8 cellular contexts compared by ENCODE assay signal in the genomic region with DNA sequence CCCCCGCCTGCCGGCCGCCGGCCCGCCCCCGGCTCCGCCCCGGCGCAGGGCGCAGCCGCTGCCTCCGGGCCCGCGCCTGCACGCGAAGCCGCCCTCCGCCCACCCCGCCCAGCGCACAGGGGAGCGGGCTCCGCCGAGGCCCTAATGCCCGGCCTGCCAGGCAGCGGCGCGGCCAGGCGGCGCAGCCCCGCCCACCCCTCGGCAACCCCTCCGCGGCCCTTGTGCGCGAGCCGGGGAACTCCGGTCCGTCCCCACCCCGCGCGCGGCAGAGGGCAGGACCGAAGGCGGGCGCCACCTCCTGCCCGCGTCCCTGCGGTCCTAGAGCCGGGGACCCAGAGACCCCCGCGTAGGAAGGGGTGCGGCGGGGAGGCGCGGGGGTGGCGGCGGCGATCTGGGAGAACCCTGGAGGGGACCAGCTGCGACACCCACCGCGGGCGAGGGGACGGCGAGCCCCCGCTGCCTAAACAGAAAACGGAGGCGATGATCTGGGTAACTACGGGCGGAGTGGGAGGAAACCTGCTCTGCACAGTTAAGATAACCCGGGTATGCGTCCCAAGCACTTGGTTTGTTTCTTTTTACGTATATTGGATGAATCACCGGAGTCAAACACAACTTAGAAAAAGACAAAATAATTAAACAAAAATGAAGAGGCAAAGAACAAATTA. TPM values are rescaled to one million over a fixed set of nuclear protein-coding genes. Genes with fewer than 3 reads are reported as not detected.
DNase-seq lines count a peak whose midpoint lies in the region; ATAC-seq lines count a peak whose summit lies in the region.

No MANE protein-coding gene starts in this region.

- H3K9me3 Mint-ChIP-seq in CD4-positive, CD25-positive, alpha-beta regulatory T cell: no peaks in the 10 kb centered on the region
- H3K9me3 Mint-ChIP-seq in activated CD8-positive, alpha-beta T cell treated with anti-CD3 and anti-CD28 coated beads, Interleukin-2, amount 10 ng/mL, durations not matched to agents 7 days and 5 days (ENCODE audit: insufficient read depth): no peaks in the 10 kb centered on the region

- peak overlapping the region; percentile 93 for H3K4me3 ChIP-seq in CD4-positive, CD25-positive, alpha-beta regulatory T cell (ENCODE audit: low read depth, low read length)

- CTCF ChIA-PET in activated CD8-positive, alpha-beta T cell treated with anti-CD3 and anti-CD28 coated beads, Interleukin-2, amount 10 ng/mL, durations not matched to agents 7 days and 5 days (lab: Charles Lee): interaction anchor here (0.7 to 1.5 kb wide), 7 partner anchors 8 to 187 kb away, joined by 3 to 7 read pairs (median 4); a partner anchor contains a TSS

- H3K27me3 Mint-ChIP-seq in CD4-positive, CD25-positive, alpha-beta regulatory T cell: peaks cover 5% of the 10 kb centered on the region
- H3K27me3 Mint-ChIP-seq in activated CD8-positive, alpha-beta T cell treated with anti-CD3 and anti-CD28 coated beads, Interleukin-2, amount 10 ng/mL, durations not matched to agents 7 days and 5 days (ENCODE audit: low read depth): no peaks in the 10 kb centered on the region

- ATAC-seq in CD4-positive, CD25-positive, alpha-beta regulatory T cell (ENCODE audit: low read depth in 2 of 2): peak; percentile 89
- peak; percentile 85 for ATAC-seq in GM19328 (IDR thresholded peaks at IDR 0.05; ENCODE audit: unreplicated experiment)
- ATAC-seq in HG03460 (IDR thresholded peaks at IDR 0.05; ENCODE audit: unreplicated experiment): peak; percentile 68
- peak; percentile 92 for ATAC-seq in activated CD8-positive, alpha-beta T cell treated with anti-CD3 and anti-CD28 coated beads, Interleukin-2, amount 10 ng/mL, durations not matched to agents 7 days and 5 days

- no peaks in the 10 kb centered on the region for H3K36me3 Mint-ChIP-seq in CD4-positive, CD25-positive, alpha-beta regulatory T cell
- H3K36me3 Mint-ChIP-seq in activated CD8-positive, alpha-beta T cell treated with anti-CD3 and anti-CD28 coated beads, Interleukin-2, amount 10 ng/mL, durations not matched to agents 7 days and 5 days (ENCODE audit: low read depth): peaks cover 5% of the 10 kb centered on the region

- peak; percentile 87 to 95 (median 91) for DNase-seq in CD4-positive, CD25-positive, alpha-beta regulatory T cell
- DNase-seq in NCI-H82 treated with DMSO at 0.1 percent for 48 hours (lab: John Stamatoyannopoulos, UW; ENCODE audit: unreplicated experiment) (peak; percentile 68), ecto neural progenitor cell (ENCODE audit: low spot score) (peak; percentile 95), lung microvascular endothelial cell (ENCODE audit: low read depth in 2 of 2) (peak; percentile 93 to 96)
- peak; percentile 90 for DNase-seq in activated CD8-positive, alpha-beta T cell treated with anti-CD3 and anti-CD28 coated beads, Interleukin-2, amount 10 ng/mL, durations not matched to agents 7 days and 5 days
- peak; percentile 81 to 86 (median 82) for DNase-seq in stimulated activated CD4-positive, alpha-beta T cell treated with anti-CD3 and anti-CD28 coated beads, TNF-alpha, amount 100 ng/mL, for 4 hours (ENCODE audit: low read depth in 3 of 3)

- H3K4me1 ChIP-seq in CD4-positive, CD25-positive, alpha-beta regulatory T cell (ENCODE audit: control insufficient read depth, insufficient read depth, low read length, poor library complexity, severe bottlenecking): peaks cover 29% of the 10 kb centered on the region

- H3K9me3 ChIP-seq in CD4-positive, CD25-positive, alpha-beta regulatory T cell (ENCODE audit: control insufficient read depth in 2 of 2, low read length in 2 of 2): no peaks in the 10 kb centered on the region

- H3K36me3 ChIP-seq in CD4-positive, CD25-positive, alpha-beta regulatory T cell (ENCODE audit: control insufficient read depth, insufficient read depth, low read length): no peaks in the 10 kb centered on the region

- H3K27me3 ChIP-seq in CD4-positive, CD25-positive, alpha-beta regulatory T cell (ENCODE audit: control insufficient read depth, insufficient read depth, low read length): no peaks in the 10 kb centered on the region

- peak overlapping the region; percentile 92 to 100 (median 96) for H3K4me3 Mint-ChIP-seq in CD4-positive, CD25-positive, alpha-beta regulatory T cell
- peak overlapping the region; percentile 86 for H3K4me3 Mint-ChIP-seq in activated CD8-positive, alpha-beta T cell treated with anti-CD3 and anti-CD28 coated beads, Interleukin-2, amount 10 ng/mL, durations not matched to agents 7 days and 5 days

- peak overlapping the region; percentile 94 to 96 (median 95) for H3K27ac Mint-ChIP-seq in CD4-positive, CD25-positive, alpha-beta regulatory T cell
- peak overlapping the region; percentile 90 for H3K27ac Mint-ChIP-seq in activated CD8-positive, alpha-beta T cell treated with anti-CD3 and anti-CD28 coated beads, Interleukin-2, amount 10 ng/mL, durations not matched to agents 7 days and 5 days

- H3K27ac ChIP-seq in CD4-positive, CD25-positive, alpha-beta regulatory T cell (ENCODE audit: insufficient read depth, low read length, poor library complexity, severe bottlenecking): peak overlapping the region; percentile 96

- peaks cover 22 to 47% (median 41%) of the 10 kb centered on the region in 4 donors for H3K4me1 Mint-ChIP-seq in CD4-positive, CD25-positive, alpha-beta regulatory T cell
- peaks cover 44% of the 10 kb centered on the region for H3K4me1 Mint-ChIP-seq in activated CD8-positive, alpha-beta T cell treated with anti-CD3 and anti-CD28 coated beads, Interleukin-2, amount 10 ng/mL, durations not matched to agents 7 days and 5 days (ENCODE audit: low read depth)

- POLR2A ChIA-PET in activated CD8-positive, alpha-beta T cell treated with anti-CD3 and anti-CD28 coated beads, Interleukin-2, amount 10 ng/mL, durations not matched to agents 7 days and 5 days (lab: Charles Lee): interaction anchor here (0.9 to 1.7 kb wide), 4 partner anchors 39 to 82 kb away, joined by 4 to 8 read pairs (median 6); a partner anchor contains a TSS

RNA-seq across cellular contexts. Expression of a gene that starts 0.4 kb away (rescaled TPM):
- 67.6 TPM for total RNA-seq in CD4-positive, CD25-positive, alpha-beta regulatory T cell
- polyA plus RNA-seq in CD4-positive, CD25-positive, alpha-beta regulatory T cell: 10 to 100 TPM; 13.5 to 20.7 (median 15.6) TPM
- total RNA-seq in activated CD8-positive, alpha-beta T cell treated with anti-CD3 and anti-CD28 coated beads, Interleukin-2, amount 10 ng/mL, durations not matched to agents 7 days and 5 days: 10 to 100 TPM; 19.3 to 19.8 TPM
- total RNA-seq in lung microvascular endothelial cell: 20.0 and 27.8 TPM in 2 replicates

Comparison
In these comparisons a context has a peak if more than half of its experiments do, and no peak if none do; other contexts are left out.
1. Peak in every context shown above with its lines: DNase-seq, ATAC-seq, H3K4me3 ChIP-seq and H3K27ac ChIP-seq.